8 cellular contexts compared by ENCODE assay signal in genomic region chr5:143013176-143013575, GRCh38.
"Had no signal": no experiment of that assay in that cellular context is flagged by ENCODE, and none has a peak within 500 bp of the region (broad histone marks: within the 10 kb centered on the region; RNA-seq: fewer than 3 reads in every experiment).

No MANE protein-coding gene starts in this region.

- H3K27me3 Mint-ChIP-seq: IgD-negative memory B cell had no signal

- FAIRE-seq: H1, H54 had no signal

- H3K4me2 ChIP-seq: GM23338 had no signal

- H3K4me3 Mint-ChIP-seq: GM23338, H9, IgD-negative memory B cell had no signal

- H3K27ac Mint-ChIP-seq: GM23338, H9, IgD-negative memory B cell had no signal

- H3K4me3 ChIP-seq: GM23338 had no signal

- H3K36me3 Mint-ChIP-seq: IgD-negative memory B cell had no signal

- DNase-seq: H9, HCEC 1CT, KG1 had no signal

- H3K27ac ChIP-seq: HL-60 had no signal

- H2AFZ ChIP-seq: GM23338 had no signal
